Comparison of ENCODE assay signal across 24 cellular contexts in genomic region chr1:9746651-9747050, GRCh38.
"Had no signal": no experiment of that assay in that cellular context is flagged by ENCODE, and none has a peak within 500 bp of the region (broad histone marks: within the 10 kb centered on the region; RNA-seq: fewer than 3 reads in every experiment).

No MANE protein-coding gene starts in this region.

- H3K27me3 ChIP-seq: breast epithelium, esophagus muscularis mucosa, foreskin keratinocyte, heart left ventricle, ovary, tibial nerve had no signal

- H3K4me1 ChIP-seq: breast epithelium, esophagus muscularis mucosa, foreskin keratinocyte, heart left ventricle, tibial nerve had no signal

- ATAC-seq: foreskin keratinocyte; heart left ventricle; left colon; naive thymus-derived CD4-positive, alpha-beta T cell; right cardiac atrium had no signal

- DNase-seq: activated CD4-positive, alpha-beta memory T cell treated with anti-CD3 and anti-CD28 coated beads for 36 hours; activated CD4-positive, alpha-beta T cell treated with anti-CD3 and anti-CD28 coated beads for 48 hours; activated CD8-positive, alpha-beta memory T cell treated with anti-CD3 and anti-CD28 coated beads, Interleukin-2, amount 50 U/mL, for 4 hours; activated gamma-delta T cell treated with Interleukin-2 at 50 U/mL for 16 hours; activated naive CD4-positive, alpha-beta T cell treated with anti-CD3 and anti-CD28 coated beads, Interleukin-2, amount 50 U/mL, for 16 hours; activated T-cell treated with anti-CD3 and anti-CD28 coated beads, Interleukin-2, amount 50 U/mL, for 24 hours; central memory CD4-positive, alpha-beta T cell; endodermal cell; foreskin keratinocyte; heart left ventricle; hypothalamus; immature natural killer cell; kidney; left colon; midbrain; naive thymus-derived CD4-positive, alpha-beta T cell; ovary; right cardiac atrium; stimulated activated CD4-positive, alpha-beta T cell treated with anti-CD3 and anti-CD28 coated beads, Interleukin-15, amount 100 ng/mL, for 24 hours; stimulated activated CD4-positive, alpha-beta T cell treated with anti-CD3 and anti-CD28 coated beads, Interleukin-2, amount 100 ng/mL, for 24 hours; stimulated activated naive CD4-positive, alpha-beta T cell had no signal

- H3K4me3 ChIP-seq: breast epithelium, esophagus muscularis mucosa, heart left ventricle, ovary, tibial nerve had no signal

- H3K27ac ChIP-seq: breast epithelium, esophagus muscularis mucosa, foreskin keratinocyte, heart left ventricle, ovary, tibial nerve had no signal

- H3K9me3 ChIP-seq: breast epithelium, esophagus muscularis mucosa, heart left ventricle, ovary, tibial nerve had no signal
